In genomic region chr2:99340669-99341236, GRCh38 we compare ENCODE assay signal across 1 cellular context.
TF ChIP-seq lines count a peak whose summit lies in the region.

No MANE protein-coding gene starts in this region.

TF ChIP-seq in GM23338, 12 proteins besides CTCF, POLR2A, EP300 and RAD21 (continued from another document):
- TF ChIP-seq REST (IDR thresholded peaks at IDR 0.05; ENCODE audit: unreplicated experiment) (no peak), ZNF114 (CRISPR knock-in tag; IDR thresholded peaks at IDR 0.05) (no peak), ETS1 (IDR thresholded peaks at IDR 0.05) (no peak), EZH2phosphoT487 (IDR thresholded peaks at IDR 0.05; ENCODE audit: unreplicated experiment) (no peak)
- TF ChIP-seq, protein P1, sequence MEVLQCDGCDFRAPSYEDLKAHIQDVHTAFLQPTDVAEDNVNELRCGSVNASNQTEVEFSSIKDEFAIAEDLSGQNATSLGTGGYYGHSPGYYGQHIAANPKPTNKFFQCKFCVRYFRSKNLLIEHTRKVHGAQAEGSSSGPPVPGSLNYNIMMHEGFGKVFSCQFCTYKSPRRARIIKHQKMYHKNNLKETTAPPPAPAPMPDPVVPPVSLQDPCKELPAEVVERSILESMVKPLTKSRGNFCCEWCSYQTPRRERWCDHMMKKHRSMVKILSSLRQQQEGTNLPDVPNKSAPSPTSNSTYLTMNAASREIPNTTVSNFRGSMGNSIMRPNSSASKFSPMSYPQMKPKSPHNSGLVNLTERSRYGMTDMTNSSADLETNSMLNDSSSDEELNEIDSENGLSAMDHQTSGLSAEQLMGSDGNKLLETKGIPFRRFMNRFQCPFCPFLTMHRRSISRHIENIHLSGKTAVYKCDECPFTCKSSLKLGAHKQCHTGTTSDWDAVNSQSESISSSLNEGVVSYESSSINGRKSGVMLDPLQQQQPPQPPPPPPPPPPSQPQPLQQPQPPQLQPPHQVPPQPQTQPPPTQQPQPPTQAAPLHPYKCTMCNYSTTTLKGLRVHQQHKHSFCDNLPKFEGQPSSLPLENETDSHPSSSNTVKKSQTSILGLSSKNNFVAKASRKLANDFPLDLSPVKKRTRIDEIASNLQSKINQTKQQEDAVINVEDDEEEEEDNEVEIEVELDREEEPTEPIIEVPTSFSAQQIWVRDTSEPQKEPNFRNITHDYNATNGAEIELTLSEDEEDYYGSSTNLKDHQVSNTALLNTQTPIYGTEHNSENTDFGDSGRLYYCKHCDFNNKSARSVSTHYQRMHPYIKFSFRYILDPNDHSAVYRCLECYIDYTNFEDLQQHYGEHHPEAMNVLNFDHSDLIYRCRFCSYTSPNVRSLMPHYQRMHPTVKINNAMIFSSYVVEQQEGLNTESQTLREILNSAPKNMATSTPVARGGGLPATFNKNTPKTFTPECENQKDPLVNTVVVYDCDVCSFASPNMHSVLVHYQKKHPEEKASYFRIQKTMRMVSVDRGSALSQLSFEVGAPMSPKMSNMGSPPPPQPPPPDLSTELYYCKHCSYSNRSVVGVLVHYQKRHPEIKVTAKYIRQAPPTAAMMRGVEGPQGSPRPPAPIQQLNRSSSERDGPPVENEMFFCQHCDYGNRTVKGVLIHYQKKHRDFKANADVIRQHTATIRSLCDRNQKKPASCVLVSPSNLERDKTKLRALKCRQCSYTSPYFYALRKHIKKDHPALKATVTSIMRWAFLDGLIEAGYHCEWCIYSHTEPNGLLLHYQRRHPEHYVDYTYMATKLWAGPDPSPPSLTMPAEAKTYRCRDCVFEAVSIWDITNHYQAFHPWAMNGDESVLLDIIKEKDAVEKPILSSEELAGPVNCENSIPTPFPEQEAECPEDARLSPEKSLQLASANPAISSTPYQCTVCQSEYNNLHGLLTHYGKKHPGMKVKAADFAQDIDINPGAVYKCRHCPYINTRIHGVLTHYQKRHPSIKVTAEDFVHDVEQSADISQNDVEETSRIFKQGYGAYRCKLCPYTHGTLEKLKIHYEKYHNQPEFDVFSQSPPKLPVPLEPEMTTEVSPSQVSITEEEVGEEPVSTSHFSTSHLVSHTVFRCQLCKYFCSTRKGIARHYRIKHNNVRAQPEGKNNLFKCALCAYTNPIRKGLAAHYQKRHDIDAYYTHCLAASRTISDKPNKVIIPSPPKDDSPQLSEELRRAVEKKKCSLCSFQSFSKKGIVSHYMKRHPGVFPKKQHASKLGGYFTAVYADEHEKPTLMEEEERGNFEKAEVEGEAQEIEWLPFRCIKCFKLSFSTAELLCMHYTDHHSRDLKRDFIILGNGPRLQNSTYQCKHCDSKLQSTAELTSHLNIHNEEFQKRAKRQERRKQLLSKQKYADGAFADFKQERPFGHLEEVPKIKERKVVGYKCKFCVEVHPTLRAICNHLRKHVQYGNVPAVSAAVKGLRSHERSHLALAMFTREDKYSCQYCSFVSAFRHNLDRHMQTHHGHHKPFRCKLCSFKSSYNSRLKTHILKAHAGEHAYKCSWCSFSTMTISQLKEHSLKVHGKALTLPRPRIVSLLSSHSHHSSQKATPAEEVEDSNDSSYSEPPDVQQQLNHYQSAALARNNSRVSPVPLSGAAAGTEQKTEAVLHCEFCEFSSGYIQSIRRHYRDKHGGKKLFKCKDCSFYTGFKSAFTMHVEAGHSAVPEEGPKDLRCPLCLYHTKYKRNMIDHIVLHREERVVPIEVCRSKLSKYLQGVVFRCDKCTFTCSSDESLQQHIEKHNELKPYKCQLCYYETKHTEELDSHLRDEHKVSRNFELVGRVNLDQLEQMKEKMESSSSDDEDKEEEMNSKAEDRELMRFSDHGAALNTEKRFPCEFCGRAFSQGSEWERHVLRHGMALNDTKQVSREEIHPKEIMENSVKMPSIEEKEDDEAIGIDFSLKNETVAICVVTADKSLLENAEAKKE (CRISPR knock-in tag; IDR thresholded peaks at IDR 0.05): no peak
